In genomic region chr2:44954902-44955592, GRCh38 we compare ENCODE assay signal across 8 cellular contexts. TPM values are rescaled to one million over a fixed set of nuclear protein-coding genes. Genes with fewer than 3 reads are reported as not detected.
A peak's percentile ranks its signal among the peaks of the same experiment; 100 is the strongest.
DNase-seq lines count a peak whose midpoint lies in the region; FAIRE-seq and TF ChIP-seq lines count a peak whose summit lies in the region.

No MANE protein-coding gene starts in this region.

- H3K4me3 ChIP-seq in HUES48 (ENCODE audit: low read depth, low read length) (peak overlapping the region; percentile 46), bronchial epithelial cell (ENCODE audit: low read depth, low read length) (peak overlapping the region; percentile 5), neural cell (ENCODE audit: low read length) (peak overlapping the region; percentile 54)

- H3K36me3 ChIP-seq in HUES48 (ENCODE audit: control insufficient read depth, insufficient read depth, low read length) (no peaks in the 10 kb centered on the region), bronchial epithelial cell (ENCODE audit: control insufficient read depth, insufficient read depth, low read length) (no peaks in the 10 kb centered on the region), neural cell (ENCODE audit: insufficient read depth, low read length) (no peaks in the 10 kb centered on the region)

- peaks cover 33% of the 10 kb centered on the region for H3K4me1 ChIP-seq in HUES48 (ENCODE audit: control insufficient read depth, insufficient read depth, low read length)

- no peak overlapping the region for H2AFZ ChIP-seq in neural cell (ENCODE audit: low read depth, low read length)

- no peak for TF ChIP-seq RAD21 in neural cell (conservative IDR thresholded peaks at IDR 0.05)

- TF ChIP-seq CTCF in Calu3 (IDR thresholded peaks at IDR 0.05; ENCODE audit: unreplicated experiment) = no peak
- TF ChIP-seq CTCF in bronchial epithelial cell (IDR thresholded peaks at IDR 0.05; ENCODE audit: insufficient read depth, low read length, severe bottlenecking) = no peak
- TF ChIP-seq CTCF in neural cell (IDR thresholded peaks at IDR 0.05; ENCODE audit: poor library complexity, severe bottlenecking) = no peak
- TF ChIP-seq CTCF in GM13976 (IDR thresholded peaks at IDR 0.05; ENCODE audit: borderline replicate concordance, control extremely low read depth, extremely low read depth, insufficient read depth, missing control alignments) = no peak

- H3K27me3 ChIP-seq in HUES48 (ENCODE audit: control insufficient read depth, insufficient read depth, low read length) = peaks cover 87% of the 10 kb centered on the region
- peaks cover 31% of the 10 kb centered on the region for H3K27me3 ChIP-seq in bronchial epithelial cell (ENCODE audit: control insufficient read depth, insufficient read depth, low read length)
- peaks cover 36% of the 10 kb centered on the region for H3K27me3 ChIP-seq in neural cell (ENCODE audit: insufficient read depth, low read depth, low read length)

- no peak overlapping the region for H3K27ac Mint-ChIP-seq in Calu3 (ENCODE audit: unreplicated experiment)
- H3K27ac Mint-ChIP-seq in activated T-helper 1 cell treated with anti-CD3 and anti-CD28 coated beads, Interleukin-12 subunit alpha, Interleukin-12 subunit beta, Interleukin-2, Interleukin-4 antibody, amounts not matched to agents 30 ng/mL and 10 ng/mL and 1 ng/mL, durations not matched to agents 14 hours and 24 hours and 36 hours = no peak overlapping the region

- H3K4me3 Mint-ChIP-seq in Calu3 (ENCODE audit: low read depth, unreplicated experiment) = peak overlapping the region; percentile 78
- H3K4me3 Mint-ChIP-seq in activated T-helper 1 cell treated with anti-CD3 and anti-CD28 coated beads, Interleukin-12 subunit alpha, Interleukin-12 subunit beta, Interleukin-2, Interleukin-4 antibody, amounts not matched to agents 30 ng/mL and 10 ng/mL and 1 ng/mL, durations not matched to agents 14 hours and 24 hours and 36 hours = no peak overlapping the region

- in situ Hi-C loops in GM13976 (cut with MboI; ENCODE audit: low sequenced_read_pairs, unreplicated experiment) = loop anchor here (10.0 to 25.0 kb wide), 2 partner anchors 480 to 918 kb away; no protein-coding TSS in a partner anchor

- TF ChIP-seq EP300 in neural cell (conservative IDR thresholded peaks at IDR 0.05; ENCODE audit: poor library complexity, severe bottlenecking) = no peak

- no TSS peak for BruUV-seq in Calu3 (replicated peaks; lab: Mats Ljungman, UMichigan)

- H4K20me1 ChIP-seq in neural cell (ENCODE audit: insufficient read depth) = no peaks in the 10 kb centered on the region

- peaks cover 12% of the 10 kb centered on the region for H3K79me2 ChIP-seq in neural cell (replicated peaks; ENCODE audit: insufficient read depth, low read length)

- DNase-seq in Calu3 (no peak), bronchial epithelial cell (ENCODE audit: low read depth) (no peak), KG1 (lab: John Stamatoyannopoulos, UW) (no peak), NCI-H226 (no peak), GM13976 (ENCODE audit: low spot score) (no peak)
- no peak for DNase-seq in activated T-helper 1 cell treated with anti-CD3 and anti-CD28 coated beads, Interleukin-12 subunit alpha, Interleukin-12 subunit beta, Interleukin-2, Interleukin-4 antibody, amounts not matched to agents 30 ng/mL and 10 ng/mL and 1 ng/mL, durations not matched to agents 14 hours and 24 hours and 36 hours (ENCODE audit: low spot score)

- no peaks in the 10 kb centered on the region for H3K9me2 ChIP-seq in neural cell (ENCODE audit: insufficient read depth, low read length)

- no peak overlapping the region for H3K27ac ChIP-seq in HUES48 (ENCODE audit: low read depth, low read length)
- H3K27ac ChIP-seq in neural cell (ENCODE audit: low read length) = no peak overlapping the region

- FAIRE-seq in bronchial epithelial cell (lab: Jason Lieb, UNC) = no peak

- no peaks in the 10 kb centered on the region for H3F3A ChIP-seq in neural cell (ENCODE audit: insufficient read depth, low read length, poor library complexity, severe bottlenecking)

- H3K9me3 Mint-ChIP-seq in Calu3 (ENCODE audit: low read depth, unreplicated experiment) = no peaks in the 10 kb centered on the region
- H3K9me3 Mint-ChIP-seq in activated T-helper 1 cell treated with anti-CD3 and anti-CD28 coated beads, Interleukin-12 subunit alpha, Interleukin-12 subunit beta, Interleukin-2, Interleukin-4 antibody, amounts not matched to agents 30 ng/mL and 10 ng/mL and 1 ng/mL, durations not matched to agents 14 hours and 24 hours and 36 hours = no peaks in the 10 kb centered on the region

- peak overlapping the region; percentile 9 for H3K4me2 ChIP-seq in neural cell (ENCODE audit: low read length)

- peaks cover 4% of the 10 kb centered on the region for H3K36me3 Mint-ChIP-seq in Calu3 (ENCODE audit: insufficient read depth, unreplicated experiment)
- H3K36me3 Mint-ChIP-seq in activated T-helper 1 cell treated with anti-CD3 and anti-CD28 coated beads, Interleukin-12 subunit alpha, Interleukin-12 subunit beta, Interleukin-2, Interleukin-4 antibody, amounts not matched to agents 30 ng/mL and 10 ng/mL and 1 ng/mL, durations not matched to agents 14 hours and 24 hours and 36 hours (ENCODE audit: low read depth) = no peaks in the 10 kb centered on the region

- H3K4me1 Mint-ChIP-seq in Calu3 (ENCODE audit: low read depth, unreplicated experiment) = peaks cover 11% of the 10 kb centered on the region
- no peaks in the 10 kb centered on the region for H3K4me1 Mint-ChIP-seq in activated T-helper 1 cell treated with anti-CD3 and anti-CD28 coated beads, Interleukin-12 subunit alpha, Interleukin-12 subunit beta, Interleukin-2, Interleukin-4 antibody, amounts not matched to agents 30 ng/mL and 10 ng/mL and 1 ng/mL, durations not matched to agents 14 hours and 24 hours and 36 hours (ENCODE audit: low read depth)

- intact Hi-C loops in Calu3 (cut with micrococcal nuclease; ENCODE audit: unreplicated experiment) = loop anchor here (1.0 to 10.0 kb wide), 3 partner anchors 58 to 710 kb away; no protein-coding TSS in a partner anchor
- intact Hi-C loops in activated T-helper 1 cell treated with anti-CD3 and anti-CD28 coated beads, Interleukin-12 subunit alpha, Interleukin-12 subunit beta, Interleukin-2, Interleukin-4 antibody, amounts not matched to agents 30 ng/mL and 10 ng/mL and 1 ng/mL, durations not matched to agents 14 hours and 24 hours and 36 hours (cut with micrococcal nuclease) = loop anchor here (1.0 to 10.0 kb wide), 6 partner anchors 47 to 1078 kb away; no protein-coding TSS in a partner anchor

- CTCF ChIA-PET in Calu3 (lab: Charles Lee) = interaction anchor here (0.6 to 4.0 kb wide), 9 partner anchors 37 to 1077 kb away, joined by 3 to 45 read pairs (median 11); no protein-coding TSS in a partner anchor

- no peaks in the 10 kb centered on the region for H3K9me3 ChIP-seq in HUES48 (ENCODE audit: control insufficient read depth, insufficient read depth, low read length)
- H3K9me3 ChIP-seq in neural cell (ENCODE audit: low read length) = no peaks in the 10 kb centered on the region

- H3K9ac ChIP-seq in HUES48 (ENCODE audit: low read depth, low read length) (no peak overlapping the region), neural cell (ENCODE audit: low read length) (no peak overlapping the region)

- peaks cover 93% of the 10 kb centered on the region for H3K27me3 Mint-ChIP-seq in Calu3 (ENCODE audit: unreplicated experiment)
- peaks cover 71% of the 10 kb centered on the region for H3K27me3 Mint-ChIP-seq in activated T-helper 1 cell treated with anti-CD3 and anti-CD28 coated beads, Interleukin-12 subunit alpha, Interleukin-12 subunit beta, Interleukin-2, Interleukin-4 antibody, amounts not matched to agents 30 ng/mL and 10 ng/mL and 1 ng/mL, durations not matched to agents 14 hours and 24 hours and 36 hours (ENCODE audit: insufficient read depth)

TF ChIP-seq in neural cell, 6 proteins besides CTCF, POLR2A, EP300 and RAD21 (continues in another document):
- TF ChIP-seq SMC3 (conservative IDR thresholded peaks at IDR 0.05; ENCODE audit: poor library complexity) (no peak), EZH2 (IDR thresholded peaks at IDR 0.05; ENCODE audit: borderline replicate concordance, insufficient read depth, low read length, poor library complexity, severe bottlenecking) (no peak), REST (IDR thresholded peaks at IDR 0.05; ENCODE audit: borderline replicate concordance) (no peak), POLR2AphosphoS5 (IDR thresholded peaks at IDR 0.05) (no peak)

RNA-seq across cellular contexts. Expression of gene SIX3, which starts 13.5 kb away (rescaled TPM):
- total RNA-seq in Calu3 (2022) = not detected in 2 replicates
- not detected in 2 replicates for total RNA-seq in bronchial epithelial cell
- 8.7 and 9.8 TPM in 2 replicates for polyA plus RNA-seq in neural cell
- 11.2 and 13.8 TPM in 2 replicates for polyA minus RNA-seq in neural cell
- not detected in 2 replicates for total RNA-seq in activated T-helper 1 cell treated with anti-CD3 and anti-CD28 coated beads, Interleukin-12 subunit alpha, Interleukin-12 subunit beta, Interleukin-2, Interleukin-4 antibody, amounts not matched to agents 30 ng/mL and 10 ng/mL and 1 ng/mL, durations not matched to agents 14 hours and 24 hours and 36 hours

RNA-seq across cellular contexts. Expression of gene SIX2, which starts 54.2 kb away (rescaled TPM):
- total RNA-seq in Calu3 (2022) = not detected in 2 replicates
- 3.7 and 4.2 TPM in 2 replicates for total RNA-seq in bronchial epithelial cell
- polyA plus RNA-seq in neural cell = 0.16 TPM in 1 of 2 replicates, not detected in the other
- polyA minus RNA-seq in neural cell = not detected in 2 replicates
- total RNA-seq in activated T-helper 1 cell treated with anti-CD3 and anti-CD28 coated beads, Interleukin-12 subunit alpha, Interleukin-12 subunit beta, Interleukin-2, Interleukin-4 antibody, amounts not matched to agents 30 ng/mL and 10 ng/mL and 1 ng/mL, durations not matched to agents 14 hours and 24 hours and 36 hours = not detected in 2 replicates
